27 cellular contexts compared by ENCODE assay signal in the genomic region with DNA sequence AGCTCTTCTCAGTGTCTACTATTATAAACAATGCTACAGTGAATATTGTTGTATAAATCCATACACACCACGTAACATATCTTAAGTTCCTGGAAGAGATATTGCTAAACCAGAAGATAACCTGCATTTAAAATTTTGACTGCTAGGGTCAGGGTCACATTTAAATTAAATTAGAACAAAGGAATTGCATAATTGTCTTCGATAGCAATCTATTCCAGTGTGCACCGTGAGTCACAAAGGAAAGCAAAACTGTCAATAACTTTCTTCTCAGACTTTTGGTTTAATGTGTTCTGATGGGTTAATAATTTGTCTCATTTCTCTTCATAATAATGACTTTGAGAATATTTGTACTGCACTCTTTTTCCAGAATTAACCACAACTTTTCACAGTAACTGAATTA. TPM values are rescaled to one million over a fixed set of nuclear protein-coding genes. Genes with fewer than 3 reads are reported as not detected.
A peak's percentile ranks its signal among the peaks of the same experiment; 100 is the strongest.
DNase-seq lines count a peak whose midpoint lies in the region; FAIRE-seq and TF ChIP-seq lines count a peak whose summit lies in the region.
"Had no signal": no experiment of that assay in that cellular context is flagged by ENCODE, and none has a peak within 500 bp of the region (broad histone marks: within the 10 kb centered on the region; RNA-seq: fewer than 3 reads in every experiment).

No MANE protein-coding gene starts in this region.

- no peak overlapping the region for H2AFZ ChIP-seq in ACC112 (ENCODE audit: low read length, unreplicated experiment)
- H2AFZ ChIP-seq in Karpas-422 (ENCODE audit: low read length), result no peak overlapping the region
- H2AFZ ChIP-seq in SU-DHL-6 (ENCODE audit: low read depth, low read length, severe bottlenecking), result no peak overlapping the region
- no peak overlapping the region for H2AFZ ChIP-seq in keratinocyte (ENCODE audit: control insufficient read depth, low read length)
- H2AFZ ChIP-seq: parathyroid adenoma had no signal

- DNase-seq in Karpas-422 (no peak), keratinocyte (ENCODE audit: low read depth, low spot score) (no peak), NCI-H1048 (lab: John Stamatoyannopoulos, UW) (no peak), AG20443 (ENCODE audit: low spot score) (no peak), OCI-M2 (lab: John Stamatoyannopoulos, UW; ENCODE audit: unreplicated experiment) (no peak), activated T-cell treated with anti-CD3 and anti-CD28 coated beads for 4 hours (no peak)
- DNase-seq: activated CD4-positive, alpha-beta memory T cell treated with anti-CD3 and anti-CD28 coated beads, Interleukin-2, amount 10 ng/mL, durations not matched to agents 7 days and 5 days; activated naive CD8-positive, alpha-beta T cell treated with anti-CD3 and anti-CD28 coated beads, Interleukin-2, amount 10 ng/mL, durations not matched to agents 7 days and 5 days; C1 segment of cervical spinal cord; dorsolateral prefrontal cortex; midbrain; MM.1S; NCI-H187 treated with DMSO at 0.1 percent for 48 hours; NCI-H526 treated with DMSO at 0.1 percent for 48 hours; stimulated activated CD4-positive, alpha-beta T cell treated with anti-CD3 and anti-CD28 coated beads, Interleukin-12 subunit alpha, Interleukin-12 subunit beta, amount 100 ng/mL, for 4 hours; stimulated activated CD4-positive, alpha-beta T cell treated with anti-CD3 and anti-CD28 coated beads, Interleukin-4, amount 100 ng/mL, for 4 hours; stimulated activated naive CD4-positive, alpha-beta T cell; testis had no signal

- peaks cover 10% of the 10 kb centered on the region; the same call in 1 of the 2 replicates for H3K36me3 ChIP-seq in ACC112 (ENCODE audit: insufficient read depth, low read length)
- H3K36me3 ChIP-seq in Karpas-422 (ENCODE audit: insufficient read depth, low read length), result peaks cover 68% of the 10 kb centered on the region
- peaks cover 35% of the 10 kb centered on the region for H3K36me3 ChIP-seq in SU-DHL-6 (ENCODE audit: low read length)
- no peaks in the 10 kb centered on the region for H3K36me3 ChIP-seq in keratinocyte (ENCODE audit: control insufficient read depth in 2 of 2, extremely low read depth in 1 of 2, insufficient read depth in 2 of 2, low read length in 2 of 2)
- H3K36me3 ChIP-seq: right atrium auricular region had no signal

- no peak overlapping the region for H3K9ac ChIP-seq in Karpas-422 (ENCODE audit: low read length)
- H3K9ac ChIP-seq in SU-DHL-6 (ENCODE audit: low read length), result no peak overlapping the region
- H3K9ac ChIP-seq in keratinocyte (ENCODE audit: control insufficient read depth, extremely low read depth, insufficient read depth, low read length), result no peak overlapping the region
- H3K9ac ChIP-seq: parathyroid adenoma had no signal

- FAIRE-seq in keratinocyte (lab: Jason Lieb, UNC), result peak; percentile 67
- FAIRE-seq: astrocyte, urothelium cell line had no signal

- peaks cover 11% of the 10 kb centered on the region; the same call in 1 of the 2 replicates for H3F3A ChIP-seq in SU-DHL-6 (ENCODE audit: insufficient read depth)

- peak overlapping the region; percentile 27 for H3K27ac ChIP-seq in ACC112 (ENCODE audit: low read depth, low read length)
- H3K27ac ChIP-seq in Karpas-422 (ENCODE audit: low read length), result no peak overlapping the region
- no peak overlapping the region for H3K27ac ChIP-seq in SU-DHL-6 (ENCODE audit: low read depth, low read length)
- no peak overlapping the region for H3K27ac ChIP-seq in keratinocyte (ENCODE audit: control insufficient read depth, insufficient read depth, low read length)
- H3K27ac ChIP-seq: dorsolateral prefrontal cortex, parathyroid adenoma, right atrium auricular region had no signal

- TF ChIP-seq CTCF in SU-DHL-6 (IDR thresholded peaks at IDR 0.05; ENCODE audit: insufficient read depth, low read length, poor library complexity, severe bottlenecking), result no peak
- TF ChIP-seq CTCF in keratinocyte (optimal IDR thresholded peaks at IDR 0.05 in 1 of 3, IDR thresholded peaks at IDR 0.05 in 1 of 3, conservative IDR thresholded peaks at IDR 0.05 in 1 of 3; ENCODE audit: extremely low read depth in 1 of 3, insufficient read depth in 2 of 3, low read length in 3 of 3), result no peak

- H3K9me3 ChIP-seq in Karpas-422 (ENCODE audit: low read length) (no peaks in the 10 kb centered on the region), SU-DHL-6 (ENCODE audit: insufficient read depth, low read length) (no peaks in the 10 kb centered on the region), keratinocyte (ENCODE audit: control insufficient read depth, low read depth, low read length) (no peaks in the 10 kb centered on the region)
- H3K9me3 ChIP-seq: right atrium auricular region, testis had no signal

- dilution Hi-C loops in keratinocyte (cut with MboI; ENCODE audit: extremely low pct_ligation_motif_present, low sequenced_read_pairs), result no loop called here

- H3K4me1 ChIP-seq in ACC112 (ENCODE audit: control insufficient read depth, insufficient read depth, low read length, unreplicated experiment) (peaks cover 38% of the 10 kb centered on the region), Karpas-422 (ENCODE audit: low read length) (peaks cover 38% of the 10 kb centered on the region), keratinocyte (ENCODE audit: control insufficient read depth, extremely low read depth, insufficient read depth, low read length) (peaks cover 24% of the 10 kb centered on the region)
- H3K4me1 ChIP-seq: parathyroid adenoma, testis had no signal

- H3K9me1 ChIP-seq in keratinocyte (ENCODE audit: control insufficient read depth, extremely low read depth, insufficient read depth, low read length), result no peaks in the 10 kb centered on the region

- H3K4me3 ChIP-seq in ACC112 (ENCODE audit: low read depth, low read length) (peak overlapping the region; percentile 37), Karpas-422 (ENCODE audit: low read length) (no peak overlapping the region), SU-DHL-6 (ENCODE audit: insufficient read depth, low read length, poor library complexity, severe bottlenecking) (no peak overlapping the region), keratinocyte (ENCODE audit: control insufficient read depth in 2 of 3, extremely low read depth in 1 of 3, insufficient read depth in 2 of 3, low read depth in 1 of 3, low read length in 3 of 3) (no peak overlapping the region)
- H3K4me3 ChIP-seq: dorsolateral prefrontal cortex, right atrium auricular region, testis had no signal

- peaks cover 67% of the 10 kb centered on the region for H3K79me2 ChIP-seq in ACC112 (ENCODE audit: control insufficient read depth, insufficient read depth, low read length, unreplicated experiment)
- peaks cover 88% of the 10 kb centered on the region for H3K79me2 ChIP-seq in Karpas-422 (ENCODE audit: low read length)
- peaks cover 84% of the 10 kb centered on the region for H3K79me2 ChIP-seq in SU-DHL-6 (ENCODE audit: insufficient read depth, low read length)
- H3K79me2 ChIP-seq in keratinocyte (ENCODE audit: control insufficient read depth, insufficient read depth, low read length), result peaks cover 64% of the 10 kb centered on the region

- peak overlapping the region; percentile 92 for H3K4me2 ChIP-seq in Karpas-422 (ENCODE audit: low read depth, low read length, poor library complexity, severe bottlenecking)
- peak overlapping the region; percentile 99 for H3K4me2 ChIP-seq in SU-DHL-6 (ENCODE audit: low read depth, low read length, poor library complexity, severe bottlenecking)
- H3K4me2 ChIP-seq in keratinocyte (ENCODE audit: control insufficient read depth, extremely low read depth, insufficient read depth, low read depth, low read length), result peak overlapping the region; percentile 69

- H4K20me1 ChIP-seq in Karpas-422 (ENCODE audit: insufficient read depth, low read depth, low read length), result peaks cover 40% of the 10 kb centered on the region
- H4K20me1 ChIP-seq in SU-DHL-6 (ENCODE audit: low read depth, low read length), result peaks cover 37% of the 10 kb centered on the region
- no peaks in the 10 kb centered on the region for H4K20me1 ChIP-seq in keratinocyte (ENCODE audit: control insufficient read depth, extremely low read depth, insufficient read depth, low read length)

- H3K27me3 ChIP-seq in ACC112 (ENCODE audit: insufficient read depth, low read length), result no peaks in the 10 kb centered on the region
- no peaks in the 10 kb centered on the region for H3K27me3 ChIP-seq in Karpas-422 (ENCODE audit: low read length)
- H3K27me3 ChIP-seq in SU-DHL-6 (ENCODE audit: low read length), result no peaks in the 10 kb centered on the region
- no peaks in the 10 kb centered on the region for H3K27me3 ChIP-seq in keratinocyte (ENCODE audit: control insufficient read depth, extremely low read depth, insufficient read depth, low read length)
- H3K27me3 ChIP-seq: dorsolateral prefrontal cortex, right atrium auricular region, testis had no signal

- H3K9me2 ChIP-seq in Karpas-422 (replicated peaks; ENCODE audit: insufficient read depth, low read length) (no peaks in the 10 kb centered on the region), SU-DHL-6 (replicated peaks; ENCODE audit: insufficient read depth, low read length) (no peaks in the 10 kb centered on the region)

RNA-seq across cellular contexts. Expression of gene GEN1, which starts 4.2 kb away (rescaled TPM):
- total RNA-seq in Karpas-422 (2014; rRNA removed; shearing (Covaris generic); ENCODE audit: low replicate concordance), result 125 and 251 TPM in 2 replicates
- 8.7 to 17.2 TPM (median 9.9 TPM) in 3 replicates for polyA plus RNA-seq in keratinocyte
- polyA plus RNA-seq in keratinocyte (2011; ENCODE audit: low read depth), result 2.4 TPM
- polyA plus RNA-seq in keratinocyte (2011; cell fraction: cytosol; rRNA removed), result 2.0 and 6.4 TPM in 2 replicates
- 26.4 and 30.4 TPM in 2 replicates for polyA plus RNA-seq in keratinocyte (2011; cell fraction: nucleus; rRNA removed)
- polyA plus RNA-seq in keratinocyte (2012; ENCODE audit: low replicate concordance), result 1.6 and 6.2 TPM in 2 replicates
- polyA minus RNA-seq in keratinocyte, result 11.0 to 26.4 TPM (median 12.9 TPM) in 3 replicates
- polyA minus RNA-seq in keratinocyte (2011; cell fraction: cytosol; rRNA and poly(A)+ RNA removed), result 2.3 TPM
- 21.8 and 26.5 TPM in 2 replicates for polyA minus RNA-seq in keratinocyte (2011; cell fraction: nucleus; rRNA and poly(A)+ RNA removed)

RNA-seq across cellular contexts. Expression of gene SMC6, which starts 4.5 kb away (rescaled TPM):
- total RNA-seq in Karpas-422 (2014; rRNA removed; shearing (Covaris generic); ENCODE audit: low replicate concordance), result 28.1 and 44.2 TPM in 2 replicates
- polyA plus RNA-seq in keratinocyte, result 12.3 to 24.4 TPM (median 14.5 TPM) in 3 replicates
- 65.2 TPM for polyA plus RNA-seq in keratinocyte (2011; ENCODE audit: low read depth)
- 9.5 and 15.1 TPM in 2 replicates for polyA plus RNA-seq in keratinocyte (2011; cell fraction: cytosol; rRNA removed)
- 25.2 and 36.1 TPM in 2 replicates for polyA plus RNA-seq in keratinocyte (2011; cell fraction: nucleus; rRNA removed)
- polyA plus RNA-seq in keratinocyte (2012; ENCODE audit: low replicate concordance), result 14.3 and 17.7 TPM in 2 replicates
- 1.9 to 34.3 TPM (median 10.3 TPM) in 3 replicates for polyA minus RNA-seq in keratinocyte
- 8.4 TPM for polyA minus RNA-seq in keratinocyte (2011; cell fraction: cytosol; rRNA and poly(A)+ RNA removed)
- 14.5 and 35.6 TPM in 2 replicates for polyA minus RNA-seq in keratinocyte (2011; cell fraction: nucleus; rRNA and poly(A)+ RNA removed)

RNA-seq across cellular contexts. Expression of gene MSGN1, which starts 58.1 kb away (rescaled TPM):
- not detected in 2 replicates for total RNA-seq in Karpas-422 (2014; rRNA removed; shearing (Covaris generic); ENCODE audit: low replicate concordance)
- polyA plus RNA-seq in keratinocyte, result 0.22 TPM in 1 of 3 replicates, not detected in the others
- polyA plus RNA-seq in keratinocyte (2011; ENCODE audit: low read depth), result not detected
- polyA plus RNA-seq in keratinocyte (2011; cell fraction: cytosol; rRNA removed), result not detected in 2 replicates
- not detected in 2 replicates for polyA plus RNA-seq in keratinocyte (2011; cell fraction: nucleus; rRNA removed)
- not detected in 2 replicates for polyA plus RNA-seq in keratinocyte (2012; ENCODE audit: low replicate concordance)
- not detected in 3 replicates for polyA minus RNA-seq in keratinocyte
- polyA minus RNA-seq in keratinocyte (2011; cell fraction: cytosol; rRNA and poly(A)+ RNA removed), result not detected
- polyA minus RNA-seq in keratinocyte (2011; cell fraction: nucleus; rRNA and poly(A)+ RNA removed), result not detected in 2 replicates
- total RNA-seq: activated CD4-positive, alpha-beta memory T cell treated with anti-CD3 and anti-CD28 coated beads, Interleukin-2, amount 10 ng/mL, durations not matched to agents 7 days and 5 days; activated naive CD8-positive, alpha-beta T cell treated with anti-CD3 and anti-CD28 coated beads, Interleukin-2, amount 10 ng/mL, durations not matched to agents 7 days and 5 days; astrocyte; dorsolateral prefrontal cortex; left colon; natural killer cell treated with Interleukin-12 subunit alpha and Interleukin-12 subunit beta and Interleukin-15 and Interleukin-18, amount 100 ng/mL, for 72 hours; right atrium auricular region; Right ventricle myocardium inferior; testis had no signal
